ENCODE assay signal across 8 cellular contexts in the genomic region with DNA sequence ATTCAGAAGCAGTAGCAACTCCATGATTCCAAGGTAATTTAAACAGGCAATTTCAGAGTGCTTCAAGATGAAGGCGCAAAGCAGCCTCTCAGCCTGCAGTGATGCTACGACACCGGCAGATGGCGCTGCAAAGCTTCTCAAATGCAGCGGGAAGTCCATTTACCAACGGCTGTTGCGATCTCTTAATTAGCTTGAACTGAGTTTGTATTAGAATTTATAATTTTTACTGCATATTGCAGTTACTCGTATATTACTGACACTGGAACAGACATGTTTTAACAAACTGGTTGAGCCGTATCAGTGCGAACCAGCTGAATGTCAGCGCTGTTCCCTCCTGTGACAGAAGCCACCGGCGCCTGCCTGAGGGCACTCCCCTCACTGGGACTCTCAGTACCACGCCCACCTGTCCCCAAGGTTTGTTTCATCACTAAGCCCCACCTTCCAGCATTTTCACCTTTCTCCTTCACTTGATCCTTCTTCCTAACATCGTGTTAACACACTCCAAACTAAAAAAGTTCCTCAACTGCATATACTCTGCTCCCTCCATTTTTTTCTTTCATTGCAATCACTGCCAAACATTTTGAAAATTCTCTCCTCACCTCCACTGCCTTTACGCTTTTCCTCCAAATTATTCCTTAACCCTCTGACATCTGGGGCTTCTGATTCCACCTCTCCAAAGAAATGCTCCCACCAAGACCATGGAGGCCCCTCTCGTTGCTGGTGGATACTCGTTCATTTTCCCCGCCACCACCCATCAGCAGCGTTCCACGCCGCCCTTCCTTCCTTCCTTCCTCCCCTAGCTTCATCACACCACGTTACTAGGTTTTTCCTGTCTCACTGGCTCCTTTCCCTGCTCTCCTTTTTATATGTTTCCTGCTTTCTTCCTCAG. TPM values are rescaled to one million over a fixed set of nuclear protein-coding genes. Genes with fewer than 3 reads are reported as not detected.
DNase-seq lines count a peak whose midpoint lies in the region; FAIRE-seq and TF ChIP-seq lines count a peak whose summit lies in the region.

No MANE protein-coding gene starts in this region.

- H3K27me3 ChIP-seq in ACC112 (ENCODE audit: insufficient read depth, low read length) (no peaks in the 10 kb centered on the region), cardiac muscle cell (no peaks in the 10 kb centered on the region), trophoblast cell (ENCODE audit: insufficient read depth, low read length) (no peaks in the 10 kb centered on the region), tibial artery (no peaks in the 10 kb centered on the region)

- H3K18ac ChIP-seq in trophoblast cell (ENCODE audit: low read length), result no peak overlapping the region

- H3K36me3 ChIP-seq in ACC112 (ENCODE audit: insufficient read depth, low read length) (no peaks in the 10 kb centered on the region), cardiac muscle cell (peaks cover 6% of the 10 kb centered on the region), trophoblast cell (ENCODE audit: control insufficient read depth in 1 of 2, insufficient read depth in 2 of 2, low read length in 2 of 2) (peaks cover 9 to 12% of the 10 kb centered on the region in 2 experiments), tibial artery (peaks cover 5 to 16% (median 16%) of the 10 kb centered on the region in 3 donors)

- H2BK120ac ChIP-seq in trophoblast cell (ENCODE audit: insufficient read depth, low read length, poor library complexity), result no peak overlapping the region

- peak overlapping the region; percentile 66 for H3K4me2 ChIP-seq in trophoblast cell (ENCODE audit: low read length)

- H3K79me1 ChIP-seq in trophoblast cell (ENCODE audit: low read length), result no peaks in the 10 kb centered on the region

- no peak overlapping the region for H3K9ac ChIP-seq in trophoblast cell (ENCODE audit: low read length)

- peak; percentile 98 for TF ChIP-seq CTCF in cardiac muscle cell (IDR thresholded peaks at IDR 0.05; ENCODE audit: low read depth, low read length)
- peak; percentile 88 to 96 for TF ChIP-seq CTCF in tibial artery (IDR thresholded peaks at IDR 0.05)

- H2BK12ac ChIP-seq in trophoblast cell (ENCODE audit: low read length), result no peak overlapping the region

- no CpG with 5 or more reads among the region's 23 CpGs for WGBS in trophoblast cell (ENCODE audit: extremely low coverage, insufficient coverage, insufficient read length)

- H3K9me3 ChIP-seq in cardiac muscle cell (ENCODE audit: low read depth) (no peaks in the 10 kb centered on the region), trophoblast cell (ENCODE audit: insufficient read depth, low read depth, low read length) (no peaks in the 10 kb centered on the region), tibial artery (no peaks in the 10 kb centered on the region)

- DNase-seq in GM19239 (ENCODE audit: insufficient read length, low spot score) (peak; percentile 52), NCI-H1417 treated with DMSO at 0.1 percent for 48 hours (lab: John Stamatoyannopoulos, UW) (peak; percentile 16), SW480 (ENCODE audit: low spot score) (peak; percentile 70), cardiac muscle cell (ENCODE audit: low read depth in 1 of 2, low spot score in 1 of 2) (peak; percentile 86 to 92), trophoblast cell (peak; percentile 89 to 97), tibial artery (peak in 1 of 2 donors; percentile 65)
- peak; percentile 59 for DNase-seq in activated naive CD8-positive, alpha-beta T cell treated with anti-CD3 and anti-CD28 coated beads, Interleukin-2, amount 50 U/mL, for 16 hours (ENCODE audit: low read depth, low spot score)

- no peak overlapping the region for H2BK5ac ChIP-seq in trophoblast cell (ENCODE audit: low read depth, low read length, poor library complexity)

- no peak overlapping the region for H3K14ac ChIP-seq in trophoblast cell (ENCODE audit: low read length)

- H4K12ac ChIP-seq in trophoblast cell (ENCODE audit: low read depth, low read length), result no peak overlapping the region

- H3K23ac ChIP-seq in trophoblast cell (ENCODE audit: low read length), result no peak overlapping the region

- H2AFZ ChIP-seq in ACC112 (ENCODE audit: low read length, unreplicated experiment) (no peak overlapping the region), trophoblast cell (ENCODE audit: insufficient read depth, low read length, poor library complexity) (no peak overlapping the region)

- H3K4ac ChIP-seq in trophoblast cell (ENCODE audit: low read depth, low read length), result no peak overlapping the region

- no peaks in the 10 kb centered on the region for H3K4me1 ChIP-seq in ACC112 (ENCODE audit: control insufficient read depth, insufficient read depth, low read length, unreplicated experiment)
- H3K4me1 ChIP-seq in cardiac muscle cell (ENCODE audit: low read depth), result no peaks in the 10 kb centered on the region
- no peaks in the 10 kb centered on the region for H3K4me1 ChIP-seq in trophoblast cell (ENCODE audit: control insufficient read depth in 1 of 2, insufficient read depth in 2 of 2, low read length in 2 of 2)
- H3K4me1 ChIP-seq in tibial artery, result peaks cover 0 to 6% (median 2%) of the 10 kb centered on the region in 4 donors

- intact Hi-C loops in tibial artery (cut with DNase I; ENCODE audit: low total_unique reads), result loop anchor here (5.0 kb wide), 1 partner anchor 59 kb away; no protein-coding TSS in a partner anchor

- H3K79me2 ChIP-seq in ACC112 (ENCODE audit: control insufficient read depth, insufficient read depth, low read length, unreplicated experiment), result no peaks in the 10 kb centered on the region
- H3K79me2 ChIP-seq in trophoblast cell (ENCODE audit: control insufficient read depth, insufficient read depth, low read length, poor library complexity), result no peaks in the 10 kb centered on the region

- H3K4me3 ChIP-seq in ACC112 (ENCODE audit: low read depth, low read length), result peak overlapping the region; percentile 63
- peak overlapping the region; percentile 39 for H3K4me3 ChIP-seq in cardiac muscle cell
- no peak overlapping the region for H3K4me3 ChIP-seq in trophoblast cell (ENCODE audit: low read depth, low read length)
- peak overlapping the region; percentile 11 to 41 for H3K4me3 ChIP-seq in tibial artery

- H3K27ac ChIP-seq in ACC112 (ENCODE audit: low read depth, low read length) (no peak overlapping the region), cardiac muscle cell (no peak overlapping the region), trophoblast cell (ENCODE audit: low read depth, low read length) (no peak overlapping the region), tibial artery (no peak overlapping the region)

- H4K8ac ChIP-seq in trophoblast cell (ENCODE audit: low read depth, low read length), result no peak overlapping the region

- peak; percentile 97 for FAIRE-seq in GM19239 (lab: Jason Lieb, UNC)

- H2AK5ac ChIP-seq in trophoblast cell (ENCODE audit: low read length), result no peak overlapping the region

- no peak overlapping the region for H4K91ac ChIP-seq in trophoblast cell (ENCODE audit: low read depth, low read length)

RNA-seq across cellular contexts. Expression of gene GNL1, which starts 14.5 kb away (rescaled TPM):
- 12.4 and 16.1 TPM in 2 replicates for total RNA-seq in cardiac muscle cell
- 33.9 and 44.2 TPM in 2 replicates for polyA plus RNA-seq in cardiac muscle cell
- 39.3 and 41.5 TPM in 2 replicates for polyA plus RNA-seq in trophoblast cell (2013)

RNA-seq across cellular contexts. Expression of gene PRR3, which starts 15.3 kb away (rescaled TPM):
- 11.4 and 11.8 TPM in 2 replicates for total RNA-seq in cardiac muscle cell
- polyA plus RNA-seq in cardiac muscle cell, result 14.3 and 14.7 TPM in 2 replicates
- 8.2 TPM in 2 replicates for polyA plus RNA-seq in trophoblast cell (2013)

RNA-seq across cellular contexts. Expression of gene ABCF1, which starts 29.5 kb away (rescaled TPM):
- 54.4 and 61.9 TPM in 2 replicates for total RNA-seq in cardiac muscle cell
- polyA plus RNA-seq in cardiac muscle cell, result 52.5 and 54.6 TPM in 2 replicates
- polyA plus RNA-seq in trophoblast cell (2013), result 67.5 and 68.9 TPM in 2 replicates

RNA-seq across cellular contexts. Expression of gene HLA-E, which starts 52.5 kb away (rescaled TPM):
- 30.0 and 39.2 TPM in 2 replicates for total RNA-seq in cardiac muscle cell
- polyA plus RNA-seq in cardiac muscle cell, result 17.0 and 26.1 TPM in 2 replicates
- 35.3 and 35.6 TPM in 2 replicates for polyA plus RNA-seq in trophoblast cell (2013)
